In the genomic region with DNA sequence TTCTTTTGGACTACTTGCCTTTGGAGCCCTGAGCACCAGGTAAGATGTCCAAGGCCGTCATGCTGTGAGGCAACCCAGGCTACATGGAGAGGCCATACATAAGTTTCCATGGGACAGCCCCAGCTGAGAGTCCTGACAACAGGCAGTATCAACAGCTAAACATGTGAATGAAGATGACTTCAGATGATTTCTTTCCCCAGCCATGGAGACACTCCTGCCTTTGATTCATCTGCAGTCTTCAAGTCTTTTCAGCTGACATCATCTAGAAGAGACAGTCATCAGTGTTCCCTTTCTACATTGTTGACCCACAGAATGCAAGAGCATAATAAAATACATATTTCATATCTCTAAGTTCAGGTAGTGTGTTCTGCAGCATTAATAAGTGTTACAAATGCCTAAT, we compare ENCODE assay signal across 18 cellular contexts.
"Had no signal": no experiment of that assay in that cellular context is flagged by ENCODE, and none has a peak within 500 bp of the region (broad histone marks: within the 10 kb centered on the region; RNA-seq: fewer than 3 reads in every experiment).

No MANE protein-coding gene starts in this region.

- H3K36me3 ChIP-seq: SJSA1 had no signal

- ATAC-seq: Panc1 had no signal

- H3K4me1 ChIP-seq: SJSA1 had no signal

- H3K9me3 ChIP-seq: SJSA1 had no signal

- H3K27me3 ChIP-seq: SJSA1 had no signal

- H3K4me2 ChIP-seq: KMS-11 had no signal

- H3K9ac ChIP-seq: KMS-11 had no signal

- DNase-seq: activated CD4-positive, alpha-beta memory T cell treated with anti-CD3 and anti-CD28 coated beads, Interleukin-2, amount 10 ng/mL, durations not matched to agents 7 days and 5 days; activated CD4-positive, alpha-beta T cell treated with anti-CD3 and anti-CD28 coated beads, Interleukin-2, amount 10 ng/mL, durations not matched to agents 7 days and 5 days; activated CD4-positive, CD25-positive, alpha-beta regulatory T cell; activated effector memory CD4-positive, alpha-beta T cell treated with Interleukin-2 at 50 U/mL for 16 hours; activated naive CD4-positive, alpha-beta T cell; aorta; NCI-H1092; NCI-H1417; NCI-H1930; NCI-H345; NCI-H510A; NCI-H526 treated with DMSO at 0.1 percent for 48 hours; Right ventricle myocardium superior had no signal

- H3K4me3 ChIP-seq: SJSA1 had no signal

- H3K27ac ChIP-seq: KMS-11, RWPE1, SJSA1, VCaP had no signal
